1 cellular context compared by ENCODE assay signal in genomic region chr16:11744075-11744470, GRCh38.
TF ChIP-seq lines count a peak whose summit lies in the region.

No MANE protein-coding gene starts in this region.

TF ChIP-seq in HepG2, 621 proteins besides CTCF, POLR2A, EP300 and RAD21 (continues in another document):
- no peak for TF ChIP-seq NFYB (CRISPR knock-in tag; IDR thresholded peaks at IDR 0.05)
- no peak for TF ChIP-seq KLF12 (CRISPR knock-in tag; IDR thresholded peaks at IDR 0.05; ENCODE audit: borderline replicate concordance)
- TF ChIP-seq ZNF816 (CRISPR knock-in tag; IDR thresholded peaks at IDR 0.05; ENCODE audit: borderline replicate concordance): 0 out of 2 replicates have a peak, but pooled peaks have one; percentile 17
- TF ChIP-seq GATAD2A (CRISPR knock-in tag; IDR thresholded peaks at IDR 0.05): no peak
- TF ChIP-seq RBM39 (IDR thresholded peaks at IDR 0.05; ENCODE audit: low read depth, low read length, poor library complexity, severe bottlenecking): no peak
- no peak for TF ChIP-seq TBX2 (CRISPR knock-in tag; IDR thresholded peaks at IDR 0.05; ENCODE audit: borderline replicate concordance)
- no peak for TF ChIP-seq TAF1 (CRISPR knock-in tag; IDR thresholded peaks at IDR 0.05)
- TF ChIP-seq, protein P1, sequence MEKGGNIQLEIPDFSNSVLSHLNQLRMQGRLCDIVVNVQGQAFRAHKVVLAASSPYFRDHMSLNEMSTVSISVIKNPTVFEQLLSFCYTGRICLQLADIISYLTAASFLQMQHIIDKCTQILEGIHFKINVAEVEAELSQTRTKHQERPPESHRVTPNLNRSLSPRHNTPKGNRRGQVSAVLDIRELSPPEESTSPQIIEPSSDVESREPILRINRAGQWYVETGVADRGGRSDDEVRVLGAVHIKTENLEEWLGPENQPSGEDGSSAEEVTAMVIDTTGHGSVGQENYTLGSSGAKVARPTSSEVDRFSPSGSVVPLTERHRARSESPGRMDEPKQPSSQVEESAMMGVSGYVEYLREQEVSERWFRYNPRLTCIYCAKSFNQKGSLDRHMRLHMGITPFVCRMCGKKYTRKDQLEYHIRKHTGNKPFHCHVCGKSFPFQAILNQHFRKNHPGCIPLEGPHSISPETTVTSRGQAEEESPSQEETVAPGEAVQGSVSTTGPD (CRISPR knock-in tag; IDR thresholded peaks at IDR 0.05): no peak
- TF ChIP-seq ELF4 (CRISPR knock-in tag; IDR thresholded peaks at IDR 0.05; ENCODE audit: borderline replicate concordance): no peak
- TF ChIP-seq KMT2A (CRISPR knock-in tag; IDR thresholded peaks at IDR 0.05): 0 out of 2 replicates have a peak, but pooled peaks have one; percentile 0
- TF ChIP-seq GTF3A (CRISPR knock-in tag; conservative IDR thresholded peaks at IDR 0.05): no peak
- TF ChIP-seq ZSCAN29 (CRISPR knock-in tag; conservative IDR thresholded peaks at IDR 0.05): no peak
- no peak for TF ChIP-seq ZNF337 (CRISPR knock-in tag; IDR thresholded peaks at IDR 0.05; ENCODE audit: borderline replicate concordance, low read depth)
- TF ChIP-seq NFKB2 (CRISPR knock-in tag; IDR thresholded peaks at IDR 0.05; ENCODE audit: borderline replicate concordance): no peak
- 0 out of 2 replicates have a peak, but pooled peaks have one; percentile 62 for TF ChIP-seq ZNF234 (CRISPR knock-in tag; conservative IDR thresholded peaks at IDR 0.05)
- no peak for TF ChIP-seq ZUFSP (CRISPR knock-in tag; IDR thresholded peaks at IDR 0.05; ENCODE audit: borderline replicate concordance)
- 0 out of 2 replicates have a peak, but pooled peaks have one; percentile 13 for TF ChIP-seq ZFP82 (CRISPR knock-in tag; IDR thresholded peaks at IDR 0.05; ENCODE audit: borderline replicate concordance)
- TF ChIP-seq, protein P2, sequence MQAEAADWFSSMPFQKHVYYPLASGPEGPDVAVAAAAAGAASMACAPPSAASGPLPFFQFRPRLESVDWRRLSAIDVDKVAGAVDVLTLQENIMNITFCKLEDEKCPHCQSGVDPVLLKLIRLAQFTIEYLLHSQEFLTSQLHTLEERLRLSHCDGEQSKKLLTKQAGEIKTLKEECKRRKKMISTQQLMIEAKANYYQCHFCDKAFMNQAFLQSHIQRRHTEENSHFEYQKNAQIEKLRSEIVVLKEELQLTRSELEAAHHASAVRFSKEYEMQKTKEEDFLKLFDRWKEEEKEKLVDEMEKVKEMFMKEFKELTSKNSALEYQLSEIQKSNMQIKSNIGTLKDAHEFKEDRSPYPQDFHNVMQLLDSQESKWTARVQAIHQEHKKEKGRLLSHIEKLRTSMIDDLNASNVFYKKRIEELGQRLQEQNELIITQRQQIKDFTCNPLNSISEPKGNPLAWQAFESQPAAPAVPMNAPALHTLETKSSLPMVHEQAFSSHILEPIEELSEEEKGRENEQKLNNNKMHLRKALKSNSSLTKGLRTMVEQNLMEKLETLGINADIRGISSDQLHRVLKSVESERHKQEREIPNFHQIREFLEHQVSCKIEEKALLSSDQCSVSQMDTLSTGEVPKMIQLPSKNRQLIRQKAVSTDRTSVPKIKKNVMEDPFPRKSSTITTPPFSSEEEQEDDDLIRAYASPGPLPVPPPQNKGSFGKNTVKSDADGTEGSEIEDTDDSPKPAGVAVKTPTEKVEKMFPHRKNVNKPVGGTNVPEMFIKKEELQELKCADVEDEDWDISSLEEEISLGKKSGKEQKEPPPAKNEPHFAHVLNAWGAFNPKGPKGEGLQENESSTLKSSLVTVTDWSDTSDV (CRISPR knock-in tag; IDR thresholded peaks at IDR 0.05): no peak
- no peak for TF ChIP-seq TEAD2 (CRISPR knock-in tag; IDR thresholded peaks at IDR 0.05)
- no peak for TF ChIP-seq ZNF354B (CRISPR knock-in tag; IDR thresholded peaks at IDR 0.05)
- TF ChIP-seq, protein P3, sequence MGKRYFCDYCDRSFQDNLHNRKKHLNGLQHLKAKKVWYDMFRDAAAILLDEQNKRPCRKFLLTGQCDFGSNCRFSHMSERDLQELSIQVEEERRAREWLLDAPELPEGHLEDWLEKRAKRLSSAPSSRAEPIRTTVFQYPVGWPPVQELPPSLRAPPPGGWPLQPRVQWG (CRISPR knock-in tag; IDR thresholded peaks at IDR 0.05; ENCODE audit: borderline replicate concordance, low read depth): no peak
- no peak for TF ChIP-seq ZSCAN9 (CRISPR knock-in tag; IDR thresholded peaks at IDR 0.05; ENCODE audit: borderline replicate concordance)
- no peak for TF ChIP-seq THRA (CRISPR knock-in tag; IDR thresholded peaks at IDR 0.05; ENCODE audit: borderline replicate concordance)
- TF ChIP-seq, protein P4, sequence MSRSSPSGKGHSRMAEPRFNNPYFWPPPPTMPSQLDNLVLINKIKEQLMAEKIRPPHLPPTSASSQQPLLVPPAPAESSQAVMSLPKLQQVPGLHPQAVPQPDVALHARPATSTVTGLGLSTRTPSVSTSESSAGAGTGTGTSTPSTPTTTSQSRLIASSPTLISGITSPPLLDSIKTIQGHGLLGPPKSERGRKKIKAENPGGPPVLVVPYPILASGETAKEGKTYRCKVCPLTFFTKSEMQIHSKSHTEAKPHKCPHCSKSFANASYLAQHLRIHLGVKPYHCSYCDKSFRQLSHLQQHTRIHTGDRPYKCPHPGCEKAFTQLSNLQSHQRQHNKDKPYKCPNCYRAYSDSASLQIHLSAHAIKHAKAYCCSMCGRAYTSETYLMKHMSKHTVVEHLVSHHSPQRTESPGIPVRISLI (CRISPR knock-in tag; IDR thresholded peaks at IDR 0.05; ENCODE audit: borderline replicate concordance): no peak
- no peak for TF ChIP-seq ZNF878 (CRISPR knock-in tag; IDR thresholded peaks at IDR 0.05)
- no peak for TF ChIP-seq ZNF580 (CRISPR knock-in tag; IDR thresholded peaks at IDR 0.05; ENCODE audit: borderline replicate concordance, low read depth)
- TF ChIP-seq RBAK (CRISPR knock-in tag; IDR thresholded peaks at IDR 0.05): no peak
- TF ChIP-seq RNF219 (CRISPR knock-in tag; IDR thresholded peaks at IDR 0.05): peak; percentile 70; the same call in 1 of the 2 replicates
- TF ChIP-seq ZFP36L1 (CRISPR knock-in tag; IDR thresholded peaks at IDR 0.05): 0 out of 2 replicates have a peak, but pooled peaks have one; percentile 22
- TF ChIP-seq ZNF251 (CRISPR knock-in tag; IDR thresholded peaks at IDR 0.05): no peak
- TF ChIP-seq ZBTB7B (CRISPR knock-in tag; IDR thresholded peaks at IDR 0.05): 0 out of 2 replicates have a peak, but pooled peaks have one; percentile 8
- no peak for TF ChIP-seq ZNF672 (CRISPR knock-in tag; IDR thresholded peaks at IDR 0.05)
- no peak for TF ChIP-seq ZNF121 (CRISPR knock-in tag; IDR thresholded peaks at IDR 0.05)
- TF ChIP-seq, protein P5, sequence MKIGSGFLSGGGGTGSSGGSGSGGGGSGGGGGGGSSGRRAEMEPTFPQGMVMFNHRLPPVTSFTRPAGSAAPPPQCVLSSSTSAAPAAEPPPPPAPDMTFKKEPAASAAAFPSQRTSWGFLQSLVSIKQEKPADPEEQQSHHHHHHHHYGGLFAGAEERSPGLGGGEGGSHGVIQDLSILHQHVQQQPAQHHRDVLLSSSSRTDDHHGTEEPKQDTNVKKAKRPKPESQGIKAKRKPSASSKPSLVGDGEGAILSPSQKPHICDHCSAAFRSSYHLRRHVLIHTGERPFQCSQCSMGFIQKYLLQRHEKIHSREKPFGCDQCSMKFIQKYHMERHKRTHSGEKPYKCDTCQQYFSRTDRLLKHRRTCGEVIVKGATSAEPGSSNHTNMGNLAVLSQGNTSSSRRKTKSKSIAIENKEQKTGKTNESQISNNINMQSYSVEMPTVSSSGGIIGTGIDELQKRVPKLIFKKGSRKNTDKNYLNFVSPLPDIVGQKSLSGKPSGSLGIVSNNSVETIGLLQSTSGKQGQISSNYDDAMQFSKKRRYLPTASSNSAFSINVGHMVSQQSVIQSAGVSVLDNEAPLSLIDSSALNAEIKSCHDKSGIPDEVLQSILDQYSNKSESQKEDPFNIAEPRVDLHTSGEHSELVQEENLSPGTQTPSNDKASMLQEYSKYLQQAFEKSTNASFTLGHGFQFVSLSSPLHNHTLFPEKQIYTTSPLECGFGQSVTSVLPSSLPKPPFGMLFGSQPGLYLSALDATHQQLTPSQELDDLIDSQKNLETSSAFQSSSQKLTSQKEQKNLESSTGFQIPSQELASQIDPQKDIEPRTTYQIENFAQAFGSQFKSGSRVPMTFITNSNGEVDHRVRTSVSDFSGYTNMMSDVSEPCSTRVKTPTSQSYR (CRISPR knock-in tag; IDR thresholded peaks at IDR 0.05; ENCODE audit: borderline replicate concordance): no peak
- no peak for TF ChIP-seq YEATS2 (CRISPR knock-in tag; IDR thresholded peaks at IDR 0.05; ENCODE audit: borderline replicate concordance)
- TF ChIP-seq NR1H2 (CRISPR knock-in tag; IDR thresholded peaks at IDR 0.05; ENCODE audit: borderline replicate concordance, low read depth): no peak
- TF ChIP-seq NR2C2 (CRISPR knock-in tag; IDR thresholded peaks at IDR 0.05; ENCODE audit: borderline replicate concordance): no peak
- no peak for TF ChIP-seq ZNF138 (CRISPR knock-in tag; IDR thresholded peaks at IDR 0.05; ENCODE audit: low read depth)
- TF ChIP-seq ZNF646 (CRISPR knock-in tag; IDR thresholded peaks at IDR 0.05): no peak
- TF ChIP-seq ZNF850 (CRISPR knock-in tag; conservative IDR thresholded peaks at IDR 0.05): no peak
- TF ChIP-seq SMARCE1 (IDR thresholded peaks at IDR 0.05; ENCODE audit: borderline replicate concordance): no peak
